ENCODE assay signal across 17 cellular contexts in the genomic region with DNA sequence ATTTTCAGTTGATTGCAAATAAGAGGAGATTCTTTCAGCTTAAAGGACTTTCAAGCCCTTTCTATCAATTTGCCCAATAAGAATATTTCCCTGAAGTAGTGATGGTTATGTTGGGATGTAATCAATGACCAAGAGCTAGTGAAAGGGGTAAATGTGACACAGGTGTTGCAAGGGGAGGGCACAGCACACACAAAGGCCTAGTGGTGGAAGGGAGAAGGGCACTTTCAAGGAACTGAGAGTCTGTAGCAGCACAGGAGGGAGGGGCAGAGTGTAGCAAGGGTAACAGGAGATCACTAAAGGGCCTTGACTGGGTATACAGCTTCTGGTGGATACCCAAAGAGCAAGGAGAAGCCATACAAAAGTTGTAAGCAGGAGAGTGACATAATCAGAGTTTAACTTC.
DNase-seq lines count a peak whose midpoint lies in the region; ATAC-seq and TF ChIP-seq lines count a peak whose summit lies in the region.
"Had no signal": no experiment of that assay in that cellular context is flagged by ENCODE, and none has a peak within 500 bp of the region (broad histone marks: within the 10 kb centered on the region; RNA-seq: fewer than 3 reads in every experiment).

No MANE protein-coding gene starts in this region.

- no peak overlapping the region; the same call in 1 of the 2 replicates for H2AFZ ChIP-seq in PC-9
- H2AFZ ChIP-seq: hepatocyte had no signal

- intact Hi-C loops in PC-9 (cut with micrococcal nuclease; ENCODE audit: unreplicated experiment): no loop called here

- no peak overlapping the region for H3K4me3 Mint-ChIP-seq in endothelial cell (ENCODE audit: unreplicated experiment)
- H3K4me3 Mint-ChIP-seq: activated naive CD8-positive, alpha-beta T cell had no signal

- no peaks in the 10 kb centered on the region for H3K4me1 Mint-ChIP-seq in endothelial cell (ENCODE audit: unreplicated experiment)

- peak; percentile 37 for TF ChIP-seq CTCF in GM12874 (IDR thresholded peaks at IDR 0.05; ENCODE audit: insufficient read depth, low read depth, low read length)
- TF ChIP-seq CTCF in PC-9 (conservative IDR thresholded peaks at IDR 0.05): peak; percentile 24; the same call in 1 of the 2 replicates
- no peak for TF ChIP-seq CTCF in endothelial cell (IDR thresholded peaks at IDR 0.05; ENCODE audit: unreplicated experiment)

- H3K4me1 ChIP-seq in PC-9 (replicated peaks; ENCODE audit: insufficient read depth): no peaks in the 10 kb centered on the region
- H3K4me1 ChIP-seq: tibial nerve had no signal

- no peak overlapping the region for H3K4me2 ChIP-seq in PC-9
- H3K4me2 ChIP-seq: hepatocyte had no signal

- ATAC-seq in GM21360 (IDR thresholded peaks at IDR 0.05; ENCODE audit: unreplicated experiment) (peak; percentile 87), HG02973 (IDR thresholded peaks at IDR 0.05; ENCODE audit: unreplicated experiment) (peak; percentile 82), HG03095 (IDR thresholded peaks at IDR 0.05; ENCODE audit: unreplicated experiment) (no peak), GM21737 (IDR thresholded peaks at IDR 0.05; ENCODE audit: unreplicated experiment) (no peak)

- H3K79me2 ChIP-seq in PC-9 (ENCODE audit: low read depth): no peaks in the 10 kb centered on the region
- H3K79me2 ChIP-seq: hepatocyte had no signal

- H3K36me3 ChIP-seq in PC-9 (ENCODE audit: low read depth): no peaks in the 10 kb centered on the region
- H3K36me3 ChIP-seq: SJCRH30, tibial nerve had no signal

- no peaks in the 10 kb centered on the region for H3K36me3 Mint-ChIP-seq in endothelial cell (ENCODE audit: low read depth, unreplicated experiment)
- H3K36me3 Mint-ChIP-seq: activated naive CD8-positive, alpha-beta T cell had no signal

- H3K9me2 ChIP-seq in PC-9 (ENCODE audit: insufficient read depth): no peaks in the 10 kb centered on the region

- no peaks in the 10 kb centered on the region for H3K9me3 Mint-ChIP-seq in endothelial cell (ENCODE audit: unreplicated experiment)

- H3K27ac ChIP-seq in PC-9: no peak overlapping the region
- H3K27ac ChIP-seq: hepatocyte, SJCRH30, tibial nerve had no signal

- H3F3A ChIP-seq in PC-9 (ENCODE audit: insufficient read depth, low read depth): no peaks in the 10 kb centered on the region

- H4K20me1 ChIP-seq in PC-9 (ENCODE audit: insufficient read depth): no peaks in the 10 kb centered on the region

- DNase-seq in PC-9 (no peak), endothelial cell (ENCODE audit: low spot score) (no peak)
- DNase-seq in stimulated activated CD4-positive, alpha-beta T cell treated with anti-CD3 and anti-CD28 coated beads, Interleukin-15, amount 100 ng/mL, for 24 hours: no peak
- DNase-seq: activated CD4-positive, alpha-beta T cell treated with anti-CD3 and anti-CD28 coated beads, Interleukin-2, amount 50 U/mL, for 1 hour; GDM1; KBM-7; NCI-H345; retina; SJCRH30 had no signal

- H3K4me3 ChIP-seq in PC-9: no peak overlapping the region
- H3K4me3 ChIP-seq: hepatocyte, SJCRH30, tibial nerve had no signal

- H3K9me3 ChIP-seq in PC-9 (ENCODE audit: insufficient read depth, low read depth): no peaks in the 10 kb centered on the region
- H3K9me3 ChIP-seq: SJCRH30, tibial nerve had no signal

- CTCF ChIA-PET in PC-9 (lab: Charles Lee): no interaction called here

- H3K27me3 ChIP-seq in PC-9 (ENCODE audit: insufficient read depth, low read depth): no peaks in the 10 kb centered on the region
- H3K27me3 ChIP-seq: hepatocyte, SJCRH30, tibial nerve had no signal

- no peak overlapping the region for H3K27ac Mint-ChIP-seq in endothelial cell (ENCODE audit: unreplicated experiment)
- H3K27ac Mint-ChIP-seq: activated naive CD8-positive, alpha-beta T cell had no signal

- peaks cover 5% of the 10 kb centered on the region for H3K27me3 Mint-ChIP-seq in endothelial cell (ENCODE audit: unreplicated experiment)

- POLR2A ChIA-PET in PC-9 (lab: Charles Lee; ENCODE audit: unreplicated experiment): no interaction called here

- no TSS peak for BruUV-seq in PC-9 (replicated peaks; lab: Mats Ljungman, UMichigan)

Comparison
In these comparisons a context has a peak if more than half of its experiments do, and no peak if none do; other contexts are left out.
1. ATAC-seq: peak in GM21360 (single experiment) and HG02973 (single experiment); none in HG03095 (single experiment) and GM21737 (single experiment).